8 cellular contexts compared by ENCODE assay signal in genomic region chr9:113523421-113524141, GRCh38.
DNase-seq lines count a peak whose midpoint lies in the region; ATAC-seq, FAIRE-seq and TF ChIP-seq lines count a peak whose summit lies in the region.

No MANE protein-coding gene starts in this region.

- H3K79me2 ChIP-seq in DND-41 (ENCODE audit: insufficient read depth, low read length) = 0 out of 2 replicates have a peak, but pooled peaks cover under 1% of the 10 kb centered on the region

- intact Hi-C loops in left colon (cut with DNase I, micrococcal nuclease) = no loop called here

- peak overlapping the region in 1 of 2 experiments; percentile 25; a peak in 2 of 4 replicates for H3K4me3 ChIP-seq in DND-41 (ENCODE audit: low read depth in 1 of 2, low read length in 2 of 2)

- TF ChIP-seq CTCF in DND-41 (IDR thresholded peaks at IDR 0.05; ENCODE audit: borderline replicate concordance, extremely low read depth, low read length, poor library complexity, severe bottlenecking) = no peak

- no peaks in the 10 kb centered on the region for H3K27me3 ChIP-seq in DND-41 (ENCODE audit: insufficient read depth, low read length, poor library complexity)

- ATAC-seq in DND-41 (ENCODE audit: insufficient read depth, low read depth) (peak; percentile 80), GM21717 (IDR thresholded peaks at IDR 0.05; ENCODE audit: unreplicated experiment) (peak; percentile 87), left colon (peak; percentile 46)

- peaks cover 58% of the 10 kb centered on the region for H3K4me1 ChIP-seq in DND-41 (ENCODE audit: insufficient read depth, low read length)

- H2AFZ ChIP-seq in DND-41 (ENCODE audit: low read depth, low read length) = no peak overlapping the region

- FAIRE-seq in frontal cortex (lab: Jason Lieb, UNC) = no peak

- no peaks in the 10 kb centered on the region for H3K9me3 ChIP-seq in DND-41 (ENCODE audit: insufficient read depth, low read length, severe bottlenecking)

- DNase-seq in DND-41 (peak; percentile 81), NAMALWA (ENCODE audit: low spot score) (peak; percentile 69), left colon (peak; percentile 70 to 76), frontal cortex (ENCODE audit: low spot score in 2 of 2) (no peak), NCI-H1436 (lab: John Stamatoyannopoulos, UW) (no peak)
- peak; percentile 14 to 42 for DNase-seq in activated T-helper 1 cell treated with anti-CD3 and anti-CD28 coated beads, Interleukin-2, amount 50 U/mL, for 16 hours (ENCODE audit: low read depth in 1 of 2, low spot score in 1 of 2)
- DNase-seq in stimulated activated CD8-positive, alpha-beta memory T cell treated with anti-CD3 and anti-CD28 coated beads, Interleukin-15, amount 100 ng/mL, for 1 hour (ENCODE audit: low read depth) = peak; percentile 35

- peak overlapping the region; percentile 84 for H3K27ac ChIP-seq in DND-41 (ENCODE audit: low read length)

- H3K36me3 ChIP-seq in DND-41 (ENCODE audit: insufficient read depth, low read length) = no peaks in the 10 kb centered on the region; the same call in 1 of the 2 replicates

- no peaks in the 10 kb centered on the region for H4K20me1 ChIP-seq in DND-41 (ENCODE audit: insufficient read depth, low read length)

- H3K9ac ChIP-seq in DND-41 (ENCODE audit: low read depth, low read length) = peak overlapping the region; percentile 41

- H3K4me2 ChIP-seq in DND-41 (ENCODE audit: insufficient read depth, low read length) = peak overlapping the region; percentile 55

Comparison
In these comparisons a context has a peak if more than half of its experiments do, and no peak if none do; other contexts are left out.
1. DNase-seq: peak in DND-41 (single experiment), NAMALWA (single experiment), activated T-helper 1 cell treated with anti-CD3 and anti-CD28 coated beads, Interleukin-2, amount 50 U/mL, for 16 hours (2 of 2), left colon (2 of 2) and stimulated activated CD8-positive, alpha-beta memory T cell treated with anti-CD3 and anti-CD28 coated beads, Interleukin-15, amount 100 ng/mL, for 1 hour (single experiment); none in frontal cortex (0 of 2) and NCI-H1436 (single experiment).
2. Peak in every context shown above with its lines, with median percentiles within 50 percentile points of each other: ATAC-seq.